In the genomic region with DNA sequence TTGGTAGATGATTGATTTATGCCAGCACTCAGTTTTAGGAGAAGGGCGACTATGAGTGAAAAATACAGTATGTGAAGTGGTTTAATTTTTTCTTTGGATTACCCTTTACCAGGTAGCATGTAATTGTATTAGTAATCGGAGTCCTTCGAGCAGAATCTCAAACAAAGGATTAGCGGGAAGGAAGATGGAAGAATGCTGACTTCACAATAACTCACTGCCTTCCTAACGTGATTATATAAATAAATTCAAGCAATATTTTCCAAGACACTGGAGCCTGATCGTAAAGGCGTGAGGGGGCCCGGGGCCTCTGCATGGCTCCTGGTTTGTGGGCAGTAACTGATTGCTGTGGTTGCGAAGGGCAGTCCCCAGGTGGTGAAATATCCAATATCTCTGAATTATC, we compare ENCODE assay signal across 26 cellular contexts.
"Had no signal": no experiment of that assay in that cellular context is flagged by ENCODE, and none has a peak within 500 bp of the region (broad histone marks: within the 10 kb centered on the region; RNA-seq: fewer than 3 reads in every experiment).

No MANE protein-coding gene starts in this region.

- ATAC-seq: activated CD4-positive, alpha-beta T cell treated with anti-CD3 and anti-CD28 coated beads for 36 hours; activated T-cell treated with anti-CD3 and anti-CD28 coated beads, Interleukin-2, amount 50 U/mL, for 72 hours; esophagus mucosa; foreskin keratinocyte; gastrocnemius medialis; heart left ventricle had no signal

- H3K9me3 ChIP-seq: gastrocnemius medialis, heart left ventricle had no signal

- H3K4me3 Mint-ChIP-seq: activated CD4-positive, alpha-beta memory T cell treated with anti-CD3 and anti-CD28 coated beads for 36 hours; activated CD4-positive, alpha-beta T cell treated with anti-CD3 and anti-CD28 coated beads for 36 hours; activated CD4-positive, alpha-beta T cell treated with anti-CD3 and anti-CD28 coated beads, Interleukin-2, amount 10 ng/mL, durations not matched to agents 24 days and 14 days; activated naive CD8-positive, alpha-beta T cell; activated T-cell treated with anti-CD3 and anti-CD28 coated beads, Interleukin-2, amount 50 U/mL, for 24 hours; activated T-cell treated with anti-CD3 and anti-CD28 coated beads, Interleukin-2, amount 50 U/mL, for 72 hours; central memory CD8-positive, alpha-beta T cell had no signal

- H3K4me1 Mint-ChIP-seq: activated CD4-positive, alpha-beta T cell treated with anti-CD3 and anti-CD28 coated beads for 36 hours; activated CD4-positive, alpha-beta T cell treated with anti-CD3 and anti-CD28 coated beads, Interleukin-2, amount 10 ng/mL, durations not matched to agents 24 days and 14 days; central memory CD8-positive, alpha-beta T cell had no signal

- H3K27me3 Mint-ChIP-seq: activated CD4-positive, alpha-beta memory T cell treated with anti-CD3 and anti-CD28 coated beads for 36 hours; activated CD4-positive, alpha-beta T cell treated with anti-CD3 and anti-CD28 coated beads, Interleukin-2, amount 10 ng/mL, durations not matched to agents 24 days and 14 days; activated T-cell treated with anti-CD3 and anti-CD28 coated beads, Interleukin-2, amount 50 U/mL, for 24 hours had no signal

- H3K36me3 ChIP-seq: brain microvascular endothelial cell, gastrocnemius medialis, heart left ventricle had no signal

- H3K9me3 Mint-ChIP-seq: activated CD4-positive, alpha-beta memory T cell treated with anti-CD3 and anti-CD28 coated beads for 36 hours; activated CD4-positive, alpha-beta T cell treated with anti-CD3 and anti-CD28 coated beads, Interleukin-2, amount 10 ng/mL, durations not matched to agents 24 days and 14 days; activated T-cell treated with anti-CD3 and anti-CD28 coated beads, Interleukin-2, amount 50 U/mL, for 24 hours had no signal

- H3K27ac ChIP-seq: brain microvascular endothelial cell, foreskin keratinocyte, gastrocnemius medialis, heart left ventricle had no signal

- DNase-seq: activated CD4-positive, alpha-beta memory T cell treated with anti-CD3 and anti-CD28 coated beads for 36 hours; activated CD4-positive, alpha-beta T cell treated with anti-CD3 and anti-CD28 coated beads for 36 hours; activated CD4-positive, alpha-beta T cell treated with anti-CD3 and anti-CD28 coated beads, Interleukin-2, amount 10 ng/mL, durations not matched to agents 24 days and 14 days; activated CD4-positive, CD25-positive, alpha-beta regulatory T cell; activated CD4-positive, CD25-positive, alpha-beta regulatory T cell treated with anti-CD3 and anti-CD28 coated beads, Interleukin-2, amount 50 U/mL, for 72 hours; activated CD8-positive, alpha-beta memory T cell treated with anti-CD3 and anti-CD28 coated beads, Interleukin-2, amount 50 U/mL, for 48 hours; activated effector memory CD4-positive, alpha-beta T cell treated with Interleukin-2 at 50 U/mL for 16 hours; activated gamma-delta T cell treated with Interleukin-2 at 50 U/mL for 16 hours; activated naive CD4-positive, alpha-beta T cell treated with anti-CD3 and anti-CD28 coated beads, Interleukin-2, amount 50 U/mL, for 16 hours; activated naive CD4-positive, alpha-beta T cell treated with Interleukin-2 at 50 U/mL for 16 hours; activated T-cell treated with anti-CD3 and anti-CD28 coated beads for 4 hours; activated T-cell treated with anti-CD3 and anti-CD28 coated beads, Interleukin-2, amount 50 U/mL, for 24 hours; activated T-cell treated with anti-CD3 and anti-CD28 coated beads, Interleukin-2, amount 50 U/mL, for 72 hours; amniotic stem cell; anterior cingulate cortex; brain microvascular endothelial cell; effector CD8-positive, alpha-beta T cell; foreskin keratinocyte; gastrocnemius medialis; glutamatergic neuron; heart left ventricle; T-helper 1 cell; T-helper 2 cell had no signal

- H3K36me3 Mint-ChIP-seq: activated CD4-positive, alpha-beta memory T cell treated with anti-CD3 and anti-CD28 coated beads for 36 hours; activated naive CD8-positive, alpha-beta T cell had no signal

- H3K4me1 ChIP-seq: foreskin keratinocyte, gastrocnemius medialis, heart left ventricle had no signal

- H3K4me3 ChIP-seq: gastrocnemius medialis, heart left ventricle had no signal

- H3K27me3 ChIP-seq: brain microvascular endothelial cell had no signal

- H3K27ac Mint-ChIP-seq: activated CD4-positive, alpha-beta memory T cell treated with anti-CD3 and anti-CD28 coated beads for 36 hours; activated CD4-positive, alpha-beta T cell treated with anti-CD3 and anti-CD28 coated beads for 36 hours; activated CD4-positive, alpha-beta T cell treated with anti-CD3 and anti-CD28 coated beads, Interleukin-2, amount 10 ng/mL, durations not matched to agents 24 days and 14 days; activated naive CD8-positive, alpha-beta T cell; activated T-cell treated with anti-CD3 and anti-CD28 coated beads, Interleukin-2, amount 50 U/mL, for 24 hours; activated T-cell treated with anti-CD3 and anti-CD28 coated beads, Interleukin-2, amount 50 U/mL, for 72 hours had no signal
